7 cellular contexts compared by ENCODE assay signal in genomic region chr13:112725346-112726017, GRCh38. TPM values are rescaled to one million over a fixed set of nuclear protein-coding genes. Genes with fewer than 3 reads are reported as not detected.
DNase-seq lines count a peak whose midpoint lies in the region; ATAC-seq and TF ChIP-seq lines count a peak whose summit lies in the region.

No MANE protein-coding gene starts in this region.

- peak overlapping the region; percentile 7 for H2BK5ac ChIP-seq in neuronal stem cell (ENCODE audit: low read length)

- H3K79me1 ChIP-seq in neuronal stem cell (ENCODE audit: low read depth, low read length), result peaks cover 32% of the 10 kb centered on the region

- H4K8ac ChIP-seq in neuronal stem cell (ENCODE audit: low read depth, low read length), result no peak overlapping the region

- peak overlapping the region; percentile 7 for H2AFZ ChIP-seq in neuronal stem cell (ENCODE audit: low read length)

- peak overlapping the region; percentile 31 for H2BK12ac ChIP-seq in neuronal stem cell (ENCODE audit: low read length)

- peak overlapping the region; percentile 72 for H3K4me3 Mint-ChIP-seq in activated naive CD8-positive, alpha-beta T cell treated with anti-CD3 and anti-CD28 coated beads, Interleukin-2, amount 10 ng/mL, durations not matched to agents 7 days and 5 days

- peaks cover 0 to 2% of the 10 kb centered on the region in 2 donors for H3K9me3 ChIP-seq in neuronal stem cell (replicated peaks in 1 of 2; ENCODE audit: control insufficient read depth in 2 of 2, insufficient read depth in 1 of 2, low read depth in 1 of 2, low read length in 2 of 2)

- no peaks in the 10 kb centered on the region for H3K9me3 Mint-ChIP-seq in activated naive CD8-positive, alpha-beta T cell treated with anti-CD3 and anti-CD28 coated beads, Interleukin-2, amount 10 ng/mL, durations not matched to agents 7 days and 5 days

- DNase-seq in M059J (ENCODE audit: low read depth) (peak; percentile 84), neuronal stem cell (ENCODE audit: low spot score) (no peak), NCI-H2227 (lab: John Stamatoyannopoulos, UW; ENCODE audit: unreplicated experiment) (no peak)
- peak; percentile 40 for DNase-seq in activated naive CD8-positive, alpha-beta T cell treated with anti-CD3 and anti-CD28 coated beads, Interleukin-2, amount 10 ng/mL, durations not matched to agents 7 days and 5 days

- peak overlapping the region; percentile 86 for H2AK5ac ChIP-seq in neuronal stem cell (ENCODE audit: low read depth, low read length)

- no peak overlapping the region for H3K9ac ChIP-seq in neuronal stem cell (ENCODE audit: low read depth, low read length, poor library complexity)

- H2BK15ac ChIP-seq in neuronal stem cell (ENCODE audit: low read length), result peak overlapping the region; percentile 28

- peaks cover 17% of the 10 kb centered on the region for H3K4me1 Mint-ChIP-seq in activated naive CD8-positive, alpha-beta T cell treated with anti-CD3 and anti-CD28 coated beads, Interleukin-2, amount 10 ng/mL, durations not matched to agents 7 days and 5 days

- WGBS in neuronal stem cell (ENCODE audit: extremely low coverage in 2 of 2, insufficient read length in 2 of 2, insufficient replicate concordance in 1 of 2), 2 donors, result no CpG with 5 or more reads among the region's 18 CpGs

- H3K36me3 Mint-ChIP-seq in activated naive CD8-positive, alpha-beta T cell treated with anti-CD3 and anti-CD28 coated beads, Interleukin-2, amount 10 ng/mL, durations not matched to agents 7 days and 5 days, result no peaks in the 10 kb centered on the region

- H3K4me1 ChIP-seq in neuronal stem cell (ENCODE audit: control insufficient read depth in 2 of 2, insufficient read depth in 1 of 2, low read depth in 1 of 2, low read length in 2 of 2), result peaks cover 13 to 24% of the 10 kb centered on the region in 2 donors

- peak overlapping the region; percentile 74 for H3K27ac Mint-ChIP-seq in activated naive CD8-positive, alpha-beta T cell treated with anti-CD3 and anti-CD28 coated beads, Interleukin-2, amount 10 ng/mL, durations not matched to agents 7 days and 5 days

- no peaks in the 10 kb centered on the region for H3K27me3 Mint-ChIP-seq in activated naive CD8-positive, alpha-beta T cell treated with anti-CD3 and anti-CD28 coated beads, Interleukin-2, amount 10 ng/mL, durations not matched to agents 7 days and 5 days

- peak overlapping the region; percentile 6 for H3K23ac ChIP-seq in neuronal stem cell (ENCODE audit: low read depth, low read length, poor library complexity)

- POLR2A ChIA-PET in activated naive CD8-positive, alpha-beta T cell treated with anti-CD3 and anti-CD28 coated beads, Interleukin-2, amount 10 ng/mL, durations not matched to agents 7 days and 5 days (lab: Charles Lee), result no interaction called here

- H3K27ac ChIP-seq in neuronal stem cell (replicated peaks; ENCODE audit: low read length), result no peak overlapping the region

- no peaks in the 10 kb centered on the region for H3K27me3 ChIP-seq in neuronal stem cell (ENCODE audit: control insufficient read depth in 3 of 3, insufficient read depth in 3 of 3, low read depth in 1 of 3, low read length in 3 of 3)

- H4K91ac ChIP-seq in neuronal stem cell (ENCODE audit: low read depth, low read length, poor library complexity), result no peak overlapping the region

- H3K4me2 ChIP-seq in neuronal stem cell (ENCODE audit: insufficient read depth, low read length, poor library complexity, severe bottlenecking), result no peak overlapping the region

- no peak overlapping the region for H2BK120ac ChIP-seq in neuronal stem cell (ENCODE audit: low read depth, low read length)

- no peak overlapping the region for H3K4ac ChIP-seq in neuronal stem cell (ENCODE audit: low read length)

- ATAC-seq in GM19438 (IDR thresholded peaks at IDR 0.05; ENCODE audit: low read depth, unreplicated experiment) (peak; percentile 68), HG02938 (IDR thresholded peaks at IDR 0.05; ENCODE audit: unreplicated experiment) (no peak), SK-N-SH treated with all-trans-retinoic acid at 6 μM for 48 hours (no peak)
- ATAC-seq in activated naive CD8-positive, alpha-beta T cell treated with anti-CD3 and anti-CD28 coated beads, Interleukin-2, amount 10 ng/mL, durations not matched to agents 7 days and 5 days (ENCODE audit: low read depth), result peak; percentile 55

- H3K14ac ChIP-seq in neuronal stem cell (ENCODE audit: low read length), result peak overlapping the region; percentile 76

- peak overlapping the region; percentile 95 for H3K18ac ChIP-seq in neuronal stem cell (ENCODE audit: low read length)

- H3K4me3 ChIP-seq in neuronal stem cell (ENCODE audit: low read length in 2 of 2), result no peak overlapping the region

- no peaks in the 10 kb centered on the region for H3K36me3 ChIP-seq in neuronal stem cell (replicated peaks in 1 of 2; ENCODE audit: control insufficient read depth in 2 of 2, insufficient read depth in 2 of 2, low read length in 2 of 2)

TF ChIP-seq in SK-N-SH treated with all-trans-retinoic acid at 6 μM for 48 hours, 23 proteins besides CTCF, POLR2A, EP300 and RAD21:
- no peak for TF ChIP-seq CSDC2 (CRISPR knock-in tag; IDR thresholded peaks at IDR 0.05)
- TF ChIP-seq ZC3H10 (CRISPR knock-in tag; IDR thresholded peaks at IDR 0.05), result no peak
TF ChIP-seq in SK-N-SH treated with all-trans-retinoic acid at 6 μM for 48 hours: peak in this region for 0.

RNA-seq across cellular contexts. Expression of gene ATP11A, which starts 35.6 kb away (rescaled TPM):
- total RNA-seq in M059J (2014; rRNA removed; shearing (Covaris generic)), result 3.6 and 6.0 TPM in 2 replicates
- 10 to 100 TPM; 36.5 to 38.2 TPM for total RNA-seq in activated naive CD8-positive, alpha-beta T cell treated with anti-CD3 and anti-CD28 coated beads, Interleukin-2, amount 10 ng/mL, durations not matched to agents 7 days and 5 days
- polyA plus RNA-seq in neuronal stem cell (2013, experiment 1 of 2), result 22.9 TPM
- polyA plus RNA-seq in neuronal stem cell (2013, experiment 2 of 2), result 23.4 TPM

Comparison
In these comparisons a context has a peak if more than half of its experiments do, and no peak if none do; other contexts are left out.
1. ATAC-seq: peak in GM19438 (single experiment) and activated naive CD8-positive, alpha-beta T cell treated with anti-CD3 and anti-CD28 coated beads, Interleukin-2, amount 10 ng/mL, durations not matched to agents 7 days and 5 days (single experiment); none in HG02938 (single experiment) and SK-N-SH treated with all-trans-retinoic acid at 6 μM for 48 hours (single experiment).
2. DNase-seq: peak in M059J (single experiment) and activated naive CD8-positive, alpha-beta T cell treated with anti-CD3 and anti-CD28 coated beads, Interleukin-2, amount 10 ng/mL, durations not matched to agents 7 days and 5 days (single experiment); none in neuronal stem cell (single experiment) and NCI-H2227 (single experiment).